In the genomic region with DNA sequence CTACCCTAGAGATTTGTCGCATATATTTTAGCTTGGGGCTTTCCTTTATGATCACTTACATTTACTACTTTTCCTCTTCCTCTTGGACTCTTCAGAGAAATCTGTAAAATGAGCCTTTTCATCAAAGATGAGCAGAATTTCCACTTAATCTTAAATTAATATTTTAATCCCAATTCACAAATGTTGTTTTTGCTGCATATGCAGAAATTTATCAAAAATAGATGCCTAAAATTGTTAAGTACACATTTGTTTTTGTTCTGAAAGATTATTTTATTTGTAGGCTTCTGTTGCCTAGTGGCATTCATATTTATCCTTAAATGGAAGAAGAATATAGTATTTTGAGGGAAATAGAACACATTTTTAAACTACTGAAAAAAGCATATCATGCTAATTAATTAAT, we compare ENCODE assay signal across 28 cellular contexts.
"Had no signal": no experiment of that assay in that cellular context is flagged by ENCODE, and none has a peak within 500 bp of the region (broad histone marks: within the 10 kb centered on the region; RNA-seq: fewer than 3 reads in every experiment).

No MANE protein-coding gene starts in this region.

- H3K27me3 ChIP-seq: neural progenitor cell, ovary, spleen, suprapubic skin, testis, tibial artery, transverse colon, upper lobe of right lung, uterus had no signal

- H3K27ac ChIP-seq: neural progenitor cell, ovary, parathyroid adenoma, psoas muscle, skin epidermis, spleen, suprapubic skin, testis, tibial artery, transverse colon, upper lobe of right lung, uterus had no signal

- DNase-seq: natural killer cell; occipital lobe; ovary; posterior cingulate gyrus; psoas muscle; right cardiac atrium; spleen; stimulated activated CD4-positive, alpha-beta T cell treated with anti-CD3 and anti-CD28 coated beads, Interleukin-12 subunit alpha, Interleukin-12 subunit beta, amount 100 ng/mL, for 4 hours; stimulated activated CD4-positive, alpha-beta T cell treated with anti-CD3 and anti-CD28 coated beads, Interleukin-1b, Interleukin-23, amount 100 ng/mL, for 48 hours; stimulated activated CD4-positive, alpha-beta T cell treated with anti-CD3 and anti-CD28 coated beads, Interleukin-4, amount 100 ng/mL, for 1 hour; stimulated activated CD4-positive, alpha-beta T cell treated with anti-CD3 and anti-CD28 coated beads, Interleukin-4, amount 100 ng/mL, for 4 hours; stimulated activated CD8-positive, alpha-beta memory T cell treated with anti-CD3 and anti-CD28 coated beads, Interleukin-4, amount 100 ng/mL, for 48 hours; stimulated activated naive CD4-positive, alpha-beta T cell; stimulated activated naive CD8-positive, alpha-beta T cell treated with anti-CD3 and anti-CD28 coated beads, Interleukin-15, amount 100 ng/mL, for 72 hours; stimulated activated naive CD8-positive, alpha-beta T cell treated with anti-CD3 and anti-CD28 coated beads, Interleukin-15, Interleukin-2, amounts not matched to agents 100 U/mL and 50 U/mL, for 24 hours; substantia nigra; testis; tibial artery; transverse colon; upper lobe of right lung; uterus had no signal

- H3K9ac ChIP-seq: neural progenitor cell, parathyroid adenoma had no signal

- H3K4me2 ChIP-seq: neural progenitor cell, smooth muscle cell had no signal

- H2AFZ ChIP-seq: neural progenitor cell, parathyroid adenoma had no signal

- H3K36me3 ChIP-seq: neural progenitor cell, ovary, spleen, suprapubic skin, tibial artery, transverse colon, upper lobe of right lung had no signal

- H3K4me3 ChIP-seq: neural progenitor cell, ovary, psoas muscle, skin epidermis, smooth muscle cell, spleen, suprapubic skin, testis, tibial artery, transverse colon, upper lobe of right lung, uterus had no signal

- ATAC-seq: natural killer cell; psoas muscle; right cardiac atrium; sciatic nerve; stimulated activated memory B cell treated with anti-CD40 and anti-IgM and Interleukin-4, amounts not matched to agents 10 μg/mL and 1 μg/mL and 100 μg/mL, for 72 hours; stimulated activated naive CD8-positive, alpha-beta T cell treated with anti-CD3 and anti-CD28 coated beads, Interleukin-15, amount 100 ng/mL, for 72 hours; stimulated activated naive CD8-positive, alpha-beta T cell treated with anti-CD3 and anti-CD28 coated beads, Interleukin-15, Interleukin-2, amounts not matched to agents 100 U/mL and 50 U/mL, for 24 hours; upper lobe of right lung had no signal

- H3K79me2 ChIP-seq: parathyroid adenoma had no signal

- H3K9me3 ChIP-seq: ovary, psoas muscle, suprapubic skin, testis, tibial artery, upper lobe of right lung, uterus had no signal

- H3K4me1 ChIP-seq: neural progenitor cell, parathyroid adenoma, psoas muscle, spleen, suprapubic skin, testis, tibial artery, transverse colon, upper lobe of right lung, uterus had no signal
